10 cellular contexts compared by ENCODE assay signal in the genomic region with DNA sequence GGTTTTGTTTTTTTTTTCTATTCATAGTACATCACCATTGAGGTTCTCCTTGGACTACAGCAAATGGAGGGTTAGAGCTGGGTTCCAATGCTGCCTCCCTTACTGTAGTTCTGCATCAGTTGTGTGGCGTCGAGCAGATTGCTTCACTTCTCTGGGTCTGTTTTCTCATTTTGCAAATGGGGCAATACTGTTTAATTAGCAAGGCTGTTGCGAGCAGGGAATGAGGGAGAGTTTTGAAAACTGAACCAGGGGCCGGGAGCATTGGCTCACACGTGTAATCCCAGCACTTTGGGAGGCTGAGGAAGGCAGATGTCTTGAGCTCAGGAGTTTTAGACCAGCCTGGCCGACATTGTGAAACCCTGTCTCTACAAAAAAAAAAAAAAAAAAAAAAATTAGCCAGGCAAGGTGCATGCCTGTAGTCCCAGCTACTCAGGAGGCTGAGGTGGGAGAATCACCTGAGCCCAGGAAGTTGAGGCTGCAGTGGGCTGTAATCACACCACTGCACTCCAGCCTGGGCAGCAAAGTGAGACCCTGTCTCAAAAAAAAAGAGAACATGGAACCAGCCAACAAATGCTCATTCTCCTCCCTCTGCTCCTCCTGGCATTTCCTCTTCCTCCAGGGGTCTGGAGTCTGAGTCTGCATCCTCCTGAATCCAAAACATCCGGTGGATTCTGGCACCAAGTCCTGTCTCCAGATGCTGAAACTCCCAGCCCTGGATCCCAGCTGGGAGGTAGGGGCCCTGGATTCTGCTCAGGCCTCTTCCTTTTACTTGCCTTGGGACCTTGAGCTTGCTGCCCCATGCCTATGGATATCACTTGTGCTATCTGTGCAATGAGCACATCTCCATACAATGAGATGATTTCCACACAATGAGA. TPM values are rescaled to one million over a fixed set of nuclear protein-coding genes. Genes with fewer than 3 reads are reported as not detected.
A peak's percentile ranks its signal among the peaks of the same experiment; 100 is the strongest.
DNase-seq lines count a peak whose midpoint lies in the region; ATAC-seq lines count a peak whose summit lies in the region.
"Had no signal": no experiment of that assay in that cellular context is flagged by ENCODE, and none has a peak within 500 bp of the region (broad histone marks: within the 10 kb centered on the region; RNA-seq: fewer than 3 reads in every experiment).

No MANE protein-coding gene starts in this region.

- H3K4me1 ChIP-seq in neuronal stem cell (ENCODE audit: control insufficient read depth in 2 of 2, insufficient read depth in 1 of 2, low read depth in 1 of 2, low read length in 2 of 2) (peaks cover 10 to 13% of the 10 kb centered on the region in 2 donors), HAP-1 (peaks cover 10% of the 10 kb centered on the region)

- H3K4ac ChIP-seq in neuronal stem cell (ENCODE audit: low read length): no peak overlapping the region

- H3K9me3 ChIP-seq in neuronal stem cell (replicated peaks in 1 of 2; ENCODE audit: control insufficient read depth in 2 of 2, insufficient read depth in 1 of 2, low read depth in 1 of 2, low read length in 2 of 2) (no peaks in the 10 kb centered on the region), HAP-1 (no peaks in the 10 kb centered on the region)

- no peak overlapping the region for H2BK5ac ChIP-seq in neuronal stem cell (ENCODE audit: low read length)

- no peak overlapping the region for H3K18ac ChIP-seq in neuronal stem cell (ENCODE audit: low read length)

- H3K14ac ChIP-seq in neuronal stem cell (ENCODE audit: low read length): no peak overlapping the region

- no peak overlapping the region for H4K91ac ChIP-seq in neuronal stem cell (ENCODE audit: low read depth, low read length, poor library complexity)

- H2BK15ac ChIP-seq in neuronal stem cell (ENCODE audit: low read length): peak overlapping the region; percentile 67

- H3K79me1 ChIP-seq in neuronal stem cell (ENCODE audit: low read depth, low read length): no peaks in the 10 kb centered on the region

- H3K4me3 ChIP-seq in neuronal stem cell (ENCODE audit: low read length in 2 of 2): no peak overlapping the region
- no peak overlapping the region for H3K4me3 ChIP-seq in HAP-1

- H3K4me2 ChIP-seq in neuronal stem cell (ENCODE audit: insufficient read depth, low read length, poor library complexity, severe bottlenecking): no peak overlapping the region

- H3K27ac ChIP-seq in neuronal stem cell (replicated peaks; ENCODE audit: low read length): peak overlapping the region; percentile 30
- H3K27ac ChIP-seq: VCaP had no signal

- no peak overlapping the region for H2BK120ac ChIP-seq in neuronal stem cell (ENCODE audit: low read depth, low read length)

- H3K23ac ChIP-seq in neuronal stem cell (ENCODE audit: low read depth, low read length, poor library complexity): no peak overlapping the region

- no peak for ATAC-seq in GM18511 (IDR thresholded peaks at IDR 0.05; ENCODE audit: unreplicated experiment)
- no peak for ATAC-seq in GM19455 (IDR thresholded peaks at IDR 0.05; ENCODE audit: unreplicated experiment)
- ATAC-seq in HG03135 (IDR thresholded peaks at IDR 0.05; ENCODE audit: unreplicated experiment): no peak

- no peak overlapping the region for H3K9ac ChIP-seq in neuronal stem cell (ENCODE audit: low read depth, low read length, poor library complexity)

- no peak overlapping the region for H4K8ac ChIP-seq in neuronal stem cell (ENCODE audit: low read depth, low read length)

- H3K27me3 ChIP-seq in neuronal stem cell (ENCODE audit: control insufficient read depth in 3 of 3, insufficient read depth in 3 of 3, low read depth in 1 of 3, low read length in 3 of 3) (no peaks in the 10 kb centered on the region), HAP-1 (ENCODE audit: low read depth) (no peaks in the 10 kb centered on the region)

- H3K36me3 ChIP-seq in neuronal stem cell (replicated peaks in 1 of 2; ENCODE audit: control insufficient read depth in 2 of 2, insufficient read depth in 2 of 2, low read length in 2 of 2) (no peaks in the 10 kb centered on the region), HAP-1 (replicated peaks) (no peaks in the 10 kb centered on the region)

- in situ Hi-C loops in HAP-1 (cut with MboI; ENCODE audit: low sequenced_read_pairs): no loop called here

- no CpG with 5 or more reads among the region's 7 CpGs for WGBS in neuronal stem cell (ENCODE audit: extremely low coverage in 2 of 2, insufficient read length in 2 of 2, insufficient replicate concordance in 1 of 2), 2 donors

- peak overlapping the region; percentile 72 for H2AFZ ChIP-seq in neuronal stem cell (ENCODE audit: low read length)

- H2BK12ac ChIP-seq in neuronal stem cell (ENCODE audit: low read length): peak overlapping the region; percentile 41

- H2AK5ac ChIP-seq in neuronal stem cell (ENCODE audit: low read depth, low read length): no peak overlapping the region

- DNase-seq in DMS 273 treated with DMSO at 0.1 percent for 48 hours (lab: John Stamatoyannopoulos, UW): peak; percentile 47
- peak; percentile 9 for DNase-seq in MV-4-11 (lab: John Stamatoyannopoulos, UW)
- DNase-seq in dermis blood vessel endothelial cell: peak; percentile 90
- DNase-seq in neuronal stem cell (ENCODE audit: low spot score): no peak
- DNase-seq in HAP-1 (ENCODE audit: low spot score in 2 of 2): no peak
- DNase-seq: NCI-H526 had no signal

RNA-seq across cellular contexts. Expression of a gene that starts 3.7 kb away (rescaled TPM):
- 242 and 359 TPM in 2 replicates for total RNA-seq in dermis blood vessel endothelial cell
- polyA plus RNA-seq in neuronal stem cell (2013, experiment 1 of 2): 32.4 TPM
- 31.9 TPM for polyA plus RNA-seq in neuronal stem cell (2013, experiment 2 of 2)

RNA-seq across cellular contexts. Expression of a gene that starts 4.6 kb away (rescaled TPM):
- 87.1 and 117 TPM in 2 replicates for total RNA-seq in dermis blood vessel endothelial cell
- polyA plus RNA-seq in neuronal stem cell (2013, experiment 1 of 2): 25.3 TPM
- 24.8 TPM for polyA plus RNA-seq in neuronal stem cell (2013, experiment 2 of 2)

RNA-seq across cellular contexts. Expression of a gene that starts 49.4 kb away (rescaled TPM):
- 61.1 and 95.3 TPM in 2 replicates for total RNA-seq in dermis blood vessel endothelial cell
- 35.1 TPM for polyA plus RNA-seq in neuronal stem cell (2013, experiment 1 of 2)
- polyA plus RNA-seq in neuronal stem cell (2013, experiment 2 of 2): 33.9 TPM

Comparison
In these comparisons a context has a peak if more than half of its experiments do, and no peak if none do; other contexts are left out.
1. DNase-seq: peak in DMS 273 treated with DMSO at 0.1 percent for 48 hours (single experiment), MV-4-11 (single experiment) and dermis blood vessel endothelial cell (single experiment); none in neuronal stem cell (single experiment) and HAP-1 (0 of 2).